ENCODE assay signal across 1 cellular context in genomic region chr14:73458219-73458976, GRCh38.
TF ChIP-seq lines count a peak whose summit lies in the region.

Gene NUMB (minus strand): TSS chr14:73458546. CDS start chr14:73355751, 102,795 bp downstream.

TF ChIP-seq in GM23338, 12 proteins besides CTCF, POLR2A, EP300 and RAD21 (continued from another document):
- TF ChIP-seq REST (IDR thresholded peaks at IDR 0.05; ENCODE audit: unreplicated experiment) (no peak), JUNB (IDR thresholded peaks at IDR 0.05; ENCODE audit: unreplicated experiment) (no peak), EZH2 (IDR thresholded peaks at IDR 0.05; ENCODE audit: low read depth, unreplicated experiment) (no peak), ZNF114 (CRISPR knock-in tag; IDR thresholded peaks at IDR 0.05) (no peak), EZH2phosphoT487 (IDR thresholded peaks at IDR 0.05; ENCODE audit: unreplicated experiment) (no peak), ZNF331 (CRISPR knock-in tag; IDR thresholded peaks at IDR 0.05; ENCODE audit: low read depth) (no peak)
